In genomic region chr20:33859751-33860150, GRCh38 we compare ENCODE assay signal across 11 cellular contexts. TPM values are rescaled to one million over a fixed set of nuclear protein-coding genes. Genes with fewer than 3 reads are reported as not detected.
A peak's percentile ranks its signal among the peaks of the same experiment; 100 is the strongest.
DNase-seq lines count a peak whose midpoint lies in the region; ATAC-seq, FAIRE-seq and TF ChIP-seq lines count a peak whose summit lies in the region.
"Had no signal": no experiment of that assay in that cellular context is flagged by ENCODE, and none has a peak within 500 bp of the region (broad histone marks: within the 10 kb centered on the region; RNA-seq: fewer than 3 reads in every experiment).

No MANE protein-coding gene starts in this region.

- H3K9me3 ChIP-seq in HepG2 (ENCODE audit: low read length) (no peaks in the 10 kb centered on the region), right lobe of liver (no peaks in the 10 kb centered on the region), vagina (no peaks in the 10 kb centered on the region)

- H3K27me3 Mint-ChIP-seq in WTC11 (ENCODE audit: low read depth) (no peaks in the 10 kb centered on the region), immature natural killer cell (ENCODE audit: low read depth in 3 of 3) (peaks cover 0 to 2% (median 0%) of the 10 kb centered on the region in 3 donors)

- H3K9ac ChIP-seq in HepG2 (ENCODE audit: insufficient read depth, low read depth, low read length) = no peak overlapping the region

- peak; percentile 7; the same call in 2 of the 3 replicates for ATAC-seq in HepG2
- ATAC-seq in right lobe of liver = no peak
- no peak for ATAC-seq in WTC11
- no peak for ATAC-seq in GM18498 (IDR thresholded peaks at IDR 0.05; ENCODE audit: unreplicated experiment)

- in situ Hi-C loops in HepG2 (cut with HindIII; ENCODE audit: extremely low pct_ligation_motif_present, low pct_unique_long_range_greater_than_20kb) = no loop called here

- H3K36me3 Mint-ChIP-seq in WTC11 (peaks cover 5% of the 10 kb centered on the region; the same call in 1 of the 2 replicates), immature natural killer cell (peaks cover 0 to 8% (median 5%) of the 10 kb centered on the region in 3 donors)

- TF ChIP-seq POLR2A in HepG2 (IDR thresholded peaks at IDR 0.05; ENCODE audit: insufficient read depth in 1 of 2, low read depth in 2 of 2, low read length in 2 of 2) (no peak), right lobe of liver (IDR thresholded peaks at IDR 0.05) (no peak), vagina (IDR thresholded peaks at IDR 0.05) (no peak)

- peaks cover 12% of the 10 kb centered on the region for H3K4me1 Mint-ChIP-seq in WTC11
- H3K4me1 Mint-ChIP-seq in immature natural killer cell = peaks cover 17 to 20% of the 10 kb centered on the region in 2 donors

- H3K79me2 ChIP-seq in HepG2 (ENCODE audit: insufficient read depth, low read length) = no peaks in the 10 kb centered on the region

- BruUV-seq in HepG2 (replicated peaks; lab: Mats Ljungman, UMichigan) = no TSS peak

- peak overlapping the region; percentile 71 for H3K27ac Mint-ChIP-seq in WTC11
- H3K27ac Mint-ChIP-seq in immature natural killer cell = peak overlapping the region; percentile 64 to 91 (median 84)

- CTCF ChIA-PET in HepG2 (lab: Yijun Ruan, JAX; ENCODE audit: low intra/inter-chr PET ratio, low total read pairs) (no interaction called here), WTC11 (lab: Charles Lee) (interaction anchor here (1.3 kb wide), 1 partner anchor 23 kb away, joined by 3 read pairs; no protein-coding TSS in a partner anchor)

- FAIRE-seq in HepG2 (lab: Jason Lieb, UNC) = no peak

- H3K4me2 ChIP-seq in HepG2 (ENCODE audit: low read depth, low read length) = peak overlapping the region; percentile 38

- no peak for TF ChIP-seq RAD21 in HepG2 (CRISPR knock-in tag; IDR thresholded peaks at IDR 0.05)

- POLR2A ChIA-PET in HepG2 (lab: Yijun Ruan, JAX) = interaction anchor here (1.2 to 2.0 kb wide), 2 partner anchors 46 to 253 kb away, joined by 3 to 6 read pairs; partner anchors contain the start of gene EIF2S2
- POLR2A ChIA-PET in WTC11 (lab: Charles Lee) = no interaction called here

- H3K27ac ChIP-seq in HepG2 (ENCODE audit: extremely low read length, insufficient read depth, low read length) = no peak overlapping the region
- no peak overlapping the region for H3K27ac ChIP-seq in right lobe of liver
- H3K27ac ChIP-seq in vagina = peak overlapping the region; percentile 36

- H3K4me3 Mint-ChIP-seq in WTC11 = no peak overlapping the region
- H3K4me3 Mint-ChIP-seq in immature natural killer cell = peak overlapping the region in 2 of 5 donors; percentile 58 to 63

- H4K20me1 ChIP-seq in HepG2 (ENCODE audit: insufficient read depth, low read length) = no peaks in the 10 kb centered on the region

- DNase-seq in HepG2 (ENCODE audit: low spot score) (no peak), right lobe of liver (no peak), WTC11 (ENCODE audit: low spot score) (no peak), immature natural killer cell (no peak), vagina (ENCODE audit: extremely low spot score in 2 of 2) (no peak), GM19240 (ENCODE audit: insufficient read length, low spot score) (no peak), KG1 (lab: John Stamatoyannopoulos, UW) (no peak)
- DNase-seq: aorta, NCI-H1417 treated with DMSO at 0.1 percent for 48 hours, NCI-H524 treated with DMSO at 0.1 percent for 48 hours had no signal

- H3K27me3 ChIP-seq in HepG2 (ENCODE audit: control insufficient read depth in 1 of 2, insufficient read depth in 2 of 2, low read length in 2 of 2) (peaks cover 0 to 12% of the 10 kb centered on the region in 2 experiments; a peak in 2 of 5 replicates), right lobe of liver (no peaks in the 10 kb centered on the region), vagina (no peaks in the 10 kb centered on the region)

- peaks cover 7 to 8% of the 10 kb centered on the region in 2 experiments; a peak in 4 of 5 replicates for H3K36me3 ChIP-seq in HepG2 (replicated peaks in 1 of 2; ENCODE audit: control insufficient read depth in 1 of 2, insufficient read depth in 2 of 2, low read length in 2 of 2)
- peaks cover 0 to 3% (median 2%) of the 10 kb centered on the region in 4 donors for H3K36me3 ChIP-seq in right lobe of liver
- H3K36me3 ChIP-seq in vagina = peaks cover 0 to 16% of the 10 kb centered on the region in 2 donors

- H3K4me1 ChIP-seq in HepG2 (ENCODE audit: insufficient read depth, low read length) = peaks cover 44% of the 10 kb centered on the region
- H3K4me1 ChIP-seq in right lobe of liver = no peaks in the 10 kb centered on the region
- peaks cover 21% of the 10 kb centered on the region for H3K4me1 ChIP-seq in vagina

- no peaks in the 10 kb centered on the region for H3K9me3 Mint-ChIP-seq in WTC11
- no peaks in the 10 kb centered on the region for H3K9me3 Mint-ChIP-seq in immature natural killer cell

- no peak for TF ChIP-seq EP300 in HepG2 (IDR thresholded peaks at IDR 0.05; ENCODE audit: low read depth in 2 of 2, low read length in 2 of 2)
- TF ChIP-seq EP300 in HepG2 (CRISPR knock-in tag; IDR thresholded peaks at IDR 0.05; ENCODE audit: borderline replicate concordance) = no peak

- no peak for TF ChIP-seq CTCF in HepG2 (CRISPR knock-in tag; IDR thresholded peaks at IDR 0.05)
- no peak for TF ChIP-seq CTCF in right lobe of liver (IDR thresholded peaks at IDR 0.05)
- TF ChIP-seq CTCF in WTC11 (IDR thresholded peaks at IDR 0.05) = no peak
- TF ChIP-seq CTCF in vagina (IDR thresholded peaks at IDR 0.05) = no peak

- WGBS in HepG2 (ENCODE audit: low lambda C conversion rate) = 54% methylated on average over 3 of the region's 3 CpGs
- no CpG with 5 or more reads among the region's 3 CpGs for WGBS in right lobe of liver (ENCODE audit: insufficient coverage, low coverage, low lambda C conversion rate, missing lambda C conversion rate)

- H2AFZ ChIP-seq in HepG2 (ENCODE audit: low read length) = no peak overlapping the region

- H3K4me3 ChIP-seq in HepG2 (replicated peaks in 1 of 3; ENCODE audit: insufficient read depth in 1 of 3, low read depth in 2 of 3, low read length in 3 of 3) (no peak overlapping the region), right lobe of liver (no peak overlapping the region), vagina (no peak overlapping the region)

- intact Hi-C loops in HepG2 (cut with micrococcal nuclease; ENCODE audit: unreplicated experiment) (loop anchor here (5.0 kb wide), 2 partner anchors 47 to 67 kb away; partner anchors contain the start of gene CHMP4B), right lobe of liver (cut with DNase I) (no loop called here), vagina (cut with DNase I) (loop anchor here (5.0 kb wide), 2 partner anchors 213 to 268 kb away; no protein-coding TSS in a partner anchor)

TF ChIP-seq in WTC11, 78 proteins besides CTCF, POLR2A, EP300 and RAD21:
- TF ChIP-seq HMGA2 (CRISPR knock-in tag; IDR thresholded peaks at IDR 0.05) (no peak), ZSCAN18 (CRISPR knock-in tag; IDR thresholded peaks at IDR 0.05) (no peak), E2F5 (CRISPR knock-in tag; IDR thresholded peaks at IDR 0.05) (no peak)

RNA-seq across cellular contexts. Expression of gene CHMP4B, which starts 48.6 kb away (rescaled TPM):
- total RNA-seq in HepG2 (2016; rRNA removed; fragmentation: Illumina TruSeq; extraction: Trizol) (40.1 and 55.7 TPM in 2 replicates), right lobe of liver (10 to 100 TPM; 21.0 to 40.8 (median 28.3) TPM), WTC11 (2021) (65.4 to 72.5 TPM (median 66.1 TPM) in 3 replicates), vagina (95.5 TPM)
- total RNA-seq in HepG2 (2016; cell fraction: cytosol; rRNA removed; fragmentation: Illumina TruSeq; extraction: Trizol; ENCODE audit: low read depth) = 21.5 and 22.5 TPM in 2 replicates
- 38.1 and 49.5 TPM in 2 replicates for total RNA-seq in HepG2 (2016; cell fraction: insoluble cytoplasmic fraction; rRNA removed; fragmentation: Illumina TruSeq; extraction: Trizol)
- total RNA-seq in HepG2 (2016; cell fraction: membrane; rRNA removed; fragmentation: Illumina TruSeq; extraction: Trizol) = 48.4 and 51.3 TPM in 2 replicates
- 20.3 and 20.7 TPM in 2 replicates for total RNA-seq in HepG2 (2016; cell fraction: nucleus; rRNA removed; fragmentation: Illumina TruSeq; extraction: Trizol)
- polyA plus RNA-seq in HepG2 (2011; rRNA removed) (45.6 and 53.3 TPM in 2 replicates), immature natural killer cell (1 to 10 TPM; 1.3 to 8.1 (median 3.7) TPM)
- polyA plus RNA-seq in HepG2 (2011; cell fraction: cytosol; rRNA removed) = 41.0 and 57.4 TPM in 2 replicates
- 16.8 and 22.7 TPM in 2 replicates for polyA plus RNA-seq in HepG2 (2011; cell fraction: nucleus; rRNA removed)
- polyA plus RNA-seq in HepG2 (2012) = 89.7 and 106 TPM in 2 replicates
- polyA plus RNA-seq in HepG2 (2016; cell fraction: cytosol; fragmentation: Illumina TruSeq; extraction: Trizol; ENCODE audit: low read depth) = 70.9 and 93.4 TPM in 2 replicates
- 148 and 160 TPM in 2 replicates for polyA plus RNA-seq in HepG2 (2016; cell fraction: insoluble cytoplasmic fraction; fragmentation: Illumina TruSeq; extraction: Trizol; ENCODE audit: low read depth)
- 107 and 129 TPM in 2 replicates for polyA plus RNA-seq in HepG2 (2016; cell fraction: membrane; fragmentation: Illumina TruSeq; extraction: Trizol; ENCODE audit: low read depth)
- polyA plus RNA-seq in HepG2 (2016; cell fraction: nucleus; fragmentation: Illumina TruSeq; extraction: Trizol; ENCODE audit: insufficient read depth, low read depth) = 88.7 and 93.2 TPM in 2 replicates
- polyA minus RNA-seq in HepG2 (2011; rRNA and poly(A)+ RNA removed; ENCODE audit: low replicate concordance) = 12.1 and 18.5 TPM in 2 replicates
- 23.5 and 28.2 TPM in 2 replicates for polyA minus RNA-seq in HepG2 (2011; cell fraction: cytosol; rRNA and poly(A)+ RNA removed)
- 9.5 and 11.8 TPM in 2 replicates for polyA minus RNA-seq in HepG2 (2011; cell fraction: nucleus; rRNA and poly(A)+ RNA removed)

Comparison
In these comparisons a context has a peak if more than half of its experiments do, and no peak if none do; other contexts are left out.
1. intact Hi-C loops: an anchor here in HepG2 (5.0 kb wide) and vagina (5.0 kb wide); none called in right lobe of liver.
2. Of the 50 proteins assayed by ChIP-seq in both HepG2 and WTC11: peak only in HepG2: ZNF263 and ZNF281; only in WTC11: none; in both: none; in neither: 48.